20 cellular contexts compared by ENCODE assay signal in the genomic region with DNA sequence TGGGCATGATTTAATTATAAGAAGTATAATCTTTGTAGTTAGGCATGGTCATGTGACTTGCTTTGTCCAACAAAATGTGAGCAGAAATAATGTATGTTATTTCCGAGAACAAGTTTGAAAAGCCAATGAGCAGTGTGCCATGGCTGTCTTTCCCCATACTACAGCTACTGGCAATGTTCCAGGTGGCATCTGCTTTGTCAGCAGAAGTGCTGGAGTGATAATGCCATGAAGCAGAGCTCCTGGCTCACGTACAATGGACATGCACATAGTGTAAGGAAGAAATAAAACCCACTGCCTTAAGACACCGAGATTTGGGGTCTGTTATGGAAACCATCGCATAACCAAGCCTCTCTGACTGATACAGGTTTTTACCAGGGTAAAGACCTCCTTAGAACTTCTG.
A peak's percentile ranks its signal among the peaks of the same experiment; 100 is the strongest.
DNase-seq lines count a peak whose midpoint lies in the region; ATAC-seq lines count a peak whose summit lies in the region.
"Had no signal": no experiment of that assay in that cellular context is flagged by ENCODE, and none has a peak within 500 bp of the region (broad histone marks: within the 10 kb centered on the region; RNA-seq: fewer than 3 reads in every experiment).

No MANE protein-coding gene starts in this region.

- 75% methylated on average over 4 of the region's 4 CpGs for WGBS in right cardiac atrium

- H3K27me3 ChIP-seq in right cardiac atrium (ENCODE audit: control insufficient read depth, insufficient read depth): no peaks in the 10 kb centered on the region
- H3K27me3 ChIP-seq: spleen, testis, vagina had no signal

- no peak overlapping the region for H3K9ac ChIP-seq in SK-N-MC (ENCODE audit: insufficient read length)

- peaks cover 6% of the 10 kb centered on the region for H3K4me1 ChIP-seq in right cardiac atrium (ENCODE audit: control insufficient read depth, insufficient read depth, low read length)
- H3K4me1 ChIP-seq: spleen, testis, vagina had no signal

- ATAC-seq in right cardiac atrium (peak in 1 of 2 donors; percentile 26), left ventricle myocardium superior (no peak), GM19455 (IDR thresholded peaks at IDR 0.05; ENCODE audit: unreplicated experiment) (no peak)

- intact Hi-C loops in right cardiac atrium (cut with DNase I) (loop anchor here in 2 of 4 donors (10.0 kb wide), 1 partner anchor 220 kb away; no protein-coding TSS in a partner anchor), left ventricle myocardium superior (cut with micrococcal nuclease) (no loop called here)

- H3K27ac ChIP-seq in right cardiac atrium (ENCODE audit: low read length) (no peak overlapping the region), SK-N-MC (no peak overlapping the region)
- H3K27ac ChIP-seq: spleen, testis, vagina had no signal

- H3K4me3 ChIP-seq in right cardiac atrium (ENCODE audit: low read length) (no peak overlapping the region), SK-N-MC (no peak overlapping the region)
- H3K4me3 ChIP-seq: spleen, testis, vagina had no signal

- no peaks in the 10 kb centered on the region for H3K36me3 ChIP-seq in SK-N-MC (ENCODE audit: insufficient read depth, low read length)
- H3K36me3 ChIP-seq: spleen, vagina had no signal

- DNase-seq in right cardiac atrium: peak in 2 of 3 donors; percentile 33 to 51
- no peak for DNase-seq in left ventricle myocardium superior
- peak; percentile 56 for DNase-seq in NCI-H1694 (lab: John Stamatoyannopoulos, UW)
- peak; percentile 18 for DNase-seq in SK-N-MC (ENCODE audit: low read depth, low spot score)
- no peak for DNase-seq in NCI-H2029 (lab: John Stamatoyannopoulos, UW)
- DNase-seq in H4 (ENCODE audit: low spot score): no peak
- DNase-seq: activated CD4-positive, alpha-beta T cell treated with anti-CD3 and anti-CD28 coated beads for 48 hours; aorta; CD4-positive, CD25-positive, alpha-beta regulatory T cell; glutamatergic neuron; naive B cell; NCI-H1436; NCI-H774; occipital lobe; spleen; stimulated activated CD4-positive, alpha-beta T cell treated with anti-CD3 and anti-CD28 coated beads, Interleukin-4, amount 100 ng/mL, for 1 hour; stimulated activated naive CD4-positive, alpha-beta T cell; testis had no signal

- H3K9me3 ChIP-seq in right cardiac atrium (ENCODE audit: control insufficient read depth, low read length): no peaks in the 10 kb centered on the region
- no peaks in the 10 kb centered on the region for H3K9me3 ChIP-seq in SK-N-MC (ENCODE audit: low read depth, low read length)
- H3K9me3 ChIP-seq: spleen, testis, vagina had no signal

Comparison
In these comparisons a context has a peak if more than half of its experiments do, and no peak if none do; other contexts are left out.
1. DNase-seq: peak in right cardiac atrium (2 of 3), NCI-H1694 (single experiment) and SK-N-MC (single experiment); none in left ventricle myocardium superior (single experiment), NCI-H2029 (single experiment) and H4 (single experiment).